In the genomic region with DNA sequence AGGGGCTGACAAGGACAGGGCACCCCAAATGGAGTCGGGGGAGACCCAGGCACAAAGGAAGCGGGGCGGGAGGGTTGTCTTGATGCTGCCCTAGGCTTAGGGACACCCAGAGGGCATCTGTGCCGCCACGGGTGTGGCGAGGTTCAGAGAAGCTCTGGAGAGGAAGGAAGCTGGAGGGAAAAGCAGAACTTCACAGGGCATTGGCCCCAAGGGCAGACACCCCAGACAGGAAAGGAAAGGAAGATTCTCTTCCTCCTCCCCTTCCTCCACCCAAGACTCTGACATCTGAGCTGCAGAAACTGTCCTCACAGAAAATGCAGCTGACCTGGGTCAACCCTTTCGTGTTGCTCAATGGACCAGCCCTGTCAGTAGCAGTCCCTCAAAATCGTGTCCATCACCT, we compare ENCODE assay signal across 10 cellular contexts. TPM values are rescaled to one million over a fixed set of nuclear protein-coding genes. Genes with fewer than 3 reads are reported as not detected.
A peak's percentile ranks its signal among the peaks of the same experiment; 100 is the strongest.
DNase-seq lines count a peak whose midpoint lies in the region; ATAC-seq, FAIRE-seq and TF ChIP-seq lines count a peak whose summit lies in the region.
"Had no signal": no experiment of that assay in that cellular context is flagged by ENCODE, and none has a peak within 500 bp of the region (broad histone marks: within the 10 kb centered on the region; RNA-seq: fewer than 3 reads in every experiment).

No MANE protein-coding gene starts in this region.

- peaks cover 40% of the 10 kb centered on the region for H3K4me1 Mint-ChIP-seq in nephron

- H3K4me2 ChIP-seq in mammary epithelial cell (ENCODE audit: insufficient read depth, low read depth, low read length): no peak overlapping the region

- H3K4me3 ChIP-seq in NB4 (ENCODE audit: low read depth, low read length) (no peak overlapping the region), mammary epithelial cell (replicated peaks in 1 of 3; ENCODE audit: insufficient read depth in 1 of 3, low read depth in 2 of 3, low read length in 3 of 3) (no peak overlapping the region)

- H3K9me3 Mint-ChIP-seq in nephron: no peaks in the 10 kb centered on the region

- no peak for FAIRE-seq in HTR-8/SVneo (lab: Jason Lieb, UNC)

- H3K36me3 Mint-ChIP-seq in nephron (ENCODE audit: low read depth): peaks cover 5% of the 10 kb centered on the region

- WGBS in mammary epithelial cell (ENCODE audit: low coverage, missing lambda C conversion rate): 74% methylated on average over 8 of the region's 8 CpGs

- TF ChIP-seq CTCF in NB4 (IDR thresholded peaks at IDR 0.05; ENCODE audit: low read depth, low read length) (no peak), nephron (IDR thresholded peaks at IDR 0.05; ENCODE audit: unreplicated experiment in 3 of 3) (no peak), mammary epithelial cell (conservative IDR thresholded peaks at IDR 0.05 in 1 of 2, IDR thresholded peaks at IDR 0.05 in 1 of 2; ENCODE audit: extremely low read depth in 1 of 2, insufficient read depth in 1 of 2, low read depth in 1 of 2, low read length in 2 of 2) (no peak)

- dilution Hi-C loops in mammary epithelial cell (cut with HindIII; ENCODE audit: low sequenced_read_pairs): no loop called here

- CTCF ChIA-PET in mammary epithelial cell (lab: Charles Lee; ENCODE audit: low non-redundant PET): no interaction called here

- no peak overlapping the region for H2AFZ ChIP-seq in mammary epithelial cell (ENCODE audit: low read depth, low read length)

- H3K27ac Mint-ChIP-seq in nephron: peak overlapping the region; percentile 48 to 92 (median 82)

- no peak overlapping the region for H3K9ac ChIP-seq in mammary epithelial cell (ENCODE audit: insufficient read depth, low read length)

- H4K20me1 ChIP-seq in mammary epithelial cell (ENCODE audit: insufficient read depth, low read length): no peaks in the 10 kb centered on the region

- TF ChIP-seq POLR2A in NB4 (IDR thresholded peaks at IDR 0.05; ENCODE audit: extremely low read depth, insufficient read length): no peak

- DNase-seq in CD1c-positive myeloid dendritic cell (ENCODE audit: extremely low spot score): peak; percentile 79
- DNase-seq in NB4 (ENCODE audit: low read depth): peak; percentile 78
- DNase-seq in caudate nucleus (lab: John Stamatoyannopoulos, UW): no peak
- no peak for DNase-seq in DMS153 (lab: John Stamatoyannopoulos, UW)
- DNase-seq in HTR-8/SVneo (ENCODE audit: insufficient read length, low spot score): no peak
- DNase-seq in mammary epithelial cell: no peak
- DNase-seq: activated CD4-positive, alpha-beta T cell treated with anti-CD3 and anti-CD28 coated beads, Interleukin-2, amount 50 U/mL, for 4 hours; islet precursor cell had no signal

- H3K36me3 ChIP-seq in mammary epithelial cell (ENCODE audit: insufficient read depth, low read length): no peaks in the 10 kb centered on the region

- H3K4me3 Mint-ChIP-seq in nephron: no peak overlapping the region

- in situ Hi-C loops in mammary epithelial cell (cut with MboI; ENCODE audit: low sequenced_read_pairs in 2 of 2): no loop called here

- H3K27ac ChIP-seq in caudate nucleus (ENCODE audit: low read depth, low read length): peak overlapping the region; percentile 60
- no peak overlapping the region for H3K27ac ChIP-seq in mammary epithelial cell (ENCODE audit: insufficient read depth, low read depth, low read length)

- H3K9me3 ChIP-seq in mammary epithelial cell (replicated peaks; ENCODE audit: insufficient read depth, low read length): no peaks in the 10 kb centered on the region

- H3K27me3 ChIP-seq in mammary epithelial cell (ENCODE audit: insufficient read depth, low read length): peaks cover 3% of the 10 kb centered on the region

- no peak for ATAC-seq in HG03432 (IDR thresholded peaks at IDR 0.05; ENCODE audit: unreplicated experiment)

- peaks cover 6% of the 10 kb centered on the region for H3K4me1 ChIP-seq in mammary epithelial cell (ENCODE audit: insufficient read depth, low read length)

- no TSS peak for BruUV-seq in mammary epithelial cell (replicated peaks; lab: Mats Ljungman, UMichigan)

- no peaks in the 10 kb centered on the region for H3K27me3 Mint-ChIP-seq in nephron (ENCODE audit: low read depth)

- H3K79me2 ChIP-seq in mammary epithelial cell (ENCODE audit: insufficient read depth, low read length): no peaks in the 10 kb centered on the region

- intact Hi-C loops in mammary epithelial cell (cut with micrococcal nuclease): no loop called here

RNA-seq across cellular contexts. Expression of gene DNMT3A, which starts 25.6 kb away (rescaled TPM):
- 10 to 100 TPM in 1 of 2 donors, 1 to 10 TPM in 1; 9.6 to 14.2 TPM for total RNA-seq in mammary epithelial cell
- polyA plus RNA-seq in mammary epithelial cell: 1.7 TPM
- polyA minus RNA-seq in mammary epithelial cell: 31.7 TPM

Comparison
In these comparisons a context has a peak if more than half of its experiments do, and no peak if none do; other contexts are left out.
1. DNase-seq: peak in CD1c-positive myeloid dendritic cell (single experiment) and NB4 (single experiment); none in caudate nucleus (0 of 61), DMS153 (single experiment), HTR-8/SVneo (single experiment) and mammary epithelial cell (single experiment).